ENCODE assay signal across 14 cellular contexts in genomic region chr5:154516475-154516874, GRCh38. TPM values are rescaled to one million over a fixed set of nuclear protein-coding genes. Genes with fewer than 3 reads are reported as not detected.
"Had no signal": no experiment of that assay in that cellular context is flagged by ENCODE, and none has a peak within 500 bp of the region (broad histone marks: within the 10 kb centered on the region; RNA-seq: fewer than 3 reads in every experiment).

No MANE protein-coding gene starts in this region.

- H3K36me3 ChIP-seq: gastrocnemius medialis, left ventricle myocardium inferior, pancreas had no signal

- H3K27me3 ChIP-seq: pancreas had no signal

- DNase-seq: activated effector memory CD4-positive, alpha-beta T cell treated with Interleukin-2 at 50 U/mL for 16 hours; activated T-cell treated with anti-CD3 and anti-CD28 coated beads, Interleukin-2, amount 50 U/mL, for 24 hours; amygdala; cortex of kidney; effector CD8-positive, alpha-beta T cell; gastrocnemius medialis; kidney; left ventricle myocardium inferior; mesenchymal stem cell; pancreas; stimulated activated CD4-positive, alpha-beta T cell treated with anti-CD3 and anti-CD28 coated beads, Interleukin-4, amount 100 ng/mL, for 1 hour; stimulated activated CD8-positive, alpha-beta memory T cell treated with anti-CD3 and anti-CD28 coated beads, Interleukin-4, amount 100 ng/mL, for 48 hours; stimulated activated naive CD8-positive, alpha-beta T cell treated with anti-CD3 and anti-CD28 coated beads, Interleukin-15, Interleukin-2, amounts not matched to agents 100 U/mL and 50 U/mL, for 24 hours had no signal

- H3K4me1 ChIP-seq: pancreas had no signal

- H3K4me3 ChIP-seq: gastrocnemius medialis, left ventricle myocardium inferior, pancreas had no signal

- H3K27ac ChIP-seq: gastrocnemius medialis, left ventricle myocardium inferior, pancreas had no signal

- H3K9me3 ChIP-seq: gastrocnemius medialis, left ventricle myocardium inferior, pancreas had no signal

- FAIRE-seq: kidney, pancreas, TTC549 had no signal

RNA-seq across cellular contexts. Expression of gene HAND1, which starts 38.4 kb away (rescaled TPM):
- polyA plus RNA-seq: pancreas had no signal
